ENCODE assay signal across 8 cellular contexts in the genomic region with DNA sequence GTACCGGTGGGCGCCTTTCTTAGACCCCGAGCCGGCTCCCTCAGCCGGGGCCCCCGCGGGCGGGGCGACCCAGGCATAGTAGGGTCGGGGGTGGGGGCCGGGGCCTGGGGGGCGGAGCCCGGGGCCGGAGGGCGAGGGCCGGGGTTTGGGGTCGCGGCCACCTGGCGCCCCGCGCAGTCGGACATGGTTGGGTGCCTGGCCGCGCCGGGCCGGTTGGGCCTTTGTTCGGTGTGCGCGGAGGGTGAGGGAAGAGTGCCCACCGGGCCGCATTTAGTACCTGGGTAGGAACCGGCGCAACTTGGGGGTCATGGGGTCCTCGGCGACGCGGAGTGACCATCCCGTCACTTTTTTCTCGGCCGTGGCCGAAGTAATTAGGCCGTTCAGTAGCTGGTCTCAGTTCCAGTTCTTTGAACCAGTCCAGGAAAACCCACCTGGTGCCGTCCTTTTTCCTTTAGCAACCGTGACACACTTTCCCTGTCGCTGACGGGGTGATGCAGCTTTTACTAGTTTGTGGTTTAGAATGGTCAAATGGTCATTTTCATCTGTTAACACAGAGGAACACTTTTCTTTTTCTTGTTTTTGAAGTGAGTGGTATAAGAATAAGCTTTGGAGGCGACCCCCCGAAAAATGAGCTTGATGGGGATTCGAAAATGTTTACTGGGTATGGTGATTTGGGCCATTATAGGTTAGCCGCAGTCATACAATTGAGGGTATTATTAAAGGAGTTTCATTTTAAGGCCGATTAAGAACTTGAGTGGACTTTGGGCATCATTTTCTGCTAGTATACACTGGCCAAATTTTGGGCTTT. TPM values are rescaled to one million over a fixed set of nuclear protein-coding genes. Genes with fewer than 3 reads are reported as not detected.
DNase-seq lines count a peak whose midpoint lies in the region; ATAC-seq and TF ChIP-seq lines count a peak whose summit lies in the region.

No MANE protein-coding gene starts in this region.

- DNase-seq in CD14-positive monocyte (ENCODE audit: low spot score) (no peak), HAP-1 (ENCODE audit: low spot score in 2 of 2) (peak in 1 of 2 experiments; percentile 39), SJSA1 (ENCODE audit: low read depth in 1 of 2, low spot score in 2 of 2) (peak in 1 of 2 experiments; percentile 33), epithelial cell of prostate (ENCODE audit: low read depth, low spot score) (no peak), natural killer cell (no peak), LoVo (ENCODE audit: low spot score) (no peak)

- in situ Hi-C loops in HAP-1 (cut with MboI; ENCODE audit: low sequenced_read_pairs): loop anchor here (25.0 kb wide), 1 partner anchor 351 kb away; no protein-coding TSS in a partner anchor

- H3K27me3 Mint-ChIP-seq in CD14-positive monocyte (ENCODE audit: low read depth in 3 of 3) (peaks cover 0 to 2% (median 0%) of the 10 kb centered on the region in 3 donors), natural killer cell (ENCODE audit: low read depth in 2 of 2) (no peaks in the 10 kb centered on the region)

- peaks cover 46% of the 10 kb centered on the region for H3K36me3 ChIP-seq in HAP-1 (replicated peaks)
- H3K36me3 ChIP-seq in SJSA1: peaks cover 49% of the 10 kb centered on the region

- ATAC-seq in natural killer cell (no peak), GM18858 (IDR thresholded peaks at IDR 0.05; ENCODE audit: unreplicated experiment) (no peak), HG02981 (IDR thresholded peaks at IDR 0.05; ENCODE audit: unreplicated experiment) (no peak)

- no peaks in the 10 kb centered on the region for H3K9me3 ChIP-seq in HAP-1
- no peaks in the 10 kb centered on the region for H3K9me3 ChIP-seq in SJSA1 (replicated peaks)

- intact Hi-C loops in CD14-positive monocyte (cut with micrococcal nuclease): loop anchor here (10.0 kb wide), 2 partner anchors 73 to 213 kb away; no protein-coding TSS in a partner anchor
- intact Hi-C loops in natural killer cell (cut with micrococcal nuclease): loop anchor here (5.0 kb wide), 1 partner anchor 111 kb away; no protein-coding TSS in a partner anchor

- H3K9me3 Mint-ChIP-seq in CD14-positive monocyte (no peaks in the 10 kb centered on the region), natural killer cell (no peaks in the 10 kb centered on the region)

- TF ChIP-seq CTCF in CD14-positive monocyte (IDR thresholded peaks at IDR 0.05) (no peak), natural killer cell (IDR thresholded peaks at IDR 0.05) (no peak)

- H3K27ac Mint-ChIP-seq in CD14-positive monocyte (peak overlapping the region in 6 of 7 donors; percentile 40 to 99 (median 96)), natural killer cell (peak overlapping the region; percentile 97 to 99)

- H3K36me3 Mint-ChIP-seq in CD14-positive monocyte: peaks cover 4 to 6% of the 10 kb centered on the region in 2 donors
- no peaks in the 10 kb centered on the region for H3K36me3 Mint-ChIP-seq in natural killer cell

- H3K4me1 Mint-ChIP-seq in CD14-positive monocyte: peaks cover 31% of the 10 kb centered on the region
- H3K4me1 Mint-ChIP-seq in natural killer cell: peaks cover 16 to 23% of the 10 kb centered on the region in 2 donors

- H3K27ac ChIP-seq in SJSA1: peak overlapping the region; percentile 73
- peak overlapping the region; percentile 98 for H3K27ac ChIP-seq in epithelial cell of prostate

- H3K4me3 ChIP-seq in HAP-1 (peak overlapping the region; percentile 85), SJSA1 (peak overlapping the region; percentile 64)

- no peaks in the 10 kb centered on the region for H3K27me3 ChIP-seq in HAP-1 (ENCODE audit: low read depth)
- no peaks in the 10 kb centered on the region for H3K27me3 ChIP-seq in SJSA1 (replicated peaks)

- peaks cover 34% of the 10 kb centered on the region for H3K4me1 ChIP-seq in HAP-1
- peaks cover 15% of the 10 kb centered on the region for H3K4me1 ChIP-seq in SJSA1 (replicated peaks)

- H3K4me3 Mint-ChIP-seq in CD14-positive monocyte (peak overlapping the region; percentile 89 to 94), natural killer cell (peak overlapping the region; percentile 96)

RNA-seq across cellular contexts. Expression of a gene that starts 0.6 kb away (rescaled TPM):
- 10 to 100 TPM; 12.3 to 14.5 TPM for polyA plus RNA-seq in CD14-positive monocyte
- total RNA-seq in SJSA1 (2014; rRNA removed; shearing (Covaris generic)): 141 and 327 TPM in 2 replicates
- total RNA-seq in natural killer cell: 10 to 100 TPM; 11.4 to 18.3 (median 16.4) TPM

RNA-seq across cellular contexts. Expression of a gene that starts 6.8 kb away (rescaled TPM):
- polyA plus RNA-seq in CD14-positive monocyte: 1 to 10 TPM; 8.6 to 9.8 TPM
- total RNA-seq in SJSA1 (2014; rRNA removed; shearing (Covaris generic)): 13.5 and 25.5 TPM in 2 replicates
- total RNA-seq in natural killer cell: 10 to 100 TPM; 79.5 to 95.8 (median 88.7) TPM
